9 cellular contexts compared by ENCODE assay signal in the genomic region with DNA sequence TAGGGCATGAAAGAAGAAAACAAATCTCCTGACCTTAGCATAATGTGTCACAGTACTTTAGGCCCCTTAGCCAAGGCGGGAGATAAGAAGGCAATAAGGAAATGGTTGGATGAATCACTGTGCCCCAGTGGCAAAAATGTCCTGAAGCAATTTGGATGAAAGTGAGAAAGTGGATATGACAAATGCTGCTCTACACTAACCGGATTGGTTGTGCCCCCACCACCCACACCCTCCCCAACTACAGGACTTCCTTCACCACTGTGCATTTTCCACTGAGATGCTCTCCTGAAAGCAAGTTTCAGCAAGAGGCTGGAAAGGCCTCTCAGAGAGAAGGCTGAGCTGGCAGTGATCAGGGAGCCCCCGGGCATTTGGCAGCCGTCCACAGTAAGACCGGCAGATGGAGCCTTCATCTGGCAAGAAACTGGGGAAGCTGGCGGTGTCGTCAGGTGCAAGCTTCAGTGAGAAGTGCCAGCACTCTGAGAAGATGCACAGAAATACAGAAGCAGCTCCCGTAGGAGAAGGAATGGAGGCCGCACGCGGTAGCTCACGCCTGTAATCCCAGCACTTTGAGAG.
DNase-seq lines count a peak whose midpoint lies in the region; ATAC-seq and TF ChIP-seq lines count a peak whose summit lies in the region.
"Had no signal": no experiment of that assay in that cellular context is flagged by ENCODE, and none has a peak within 500 bp of the region (broad histone marks: within the 10 kb centered on the region; RNA-seq: fewer than 3 reads in every experiment).

No MANE protein-coding gene starts in this region.

- ATAC-seq in activated CD4-positive, alpha-beta T cell treated with anti-CD3 and anti-CD28 coated beads for 36 hours, result peak; percentile 90
- peak; percentile 76 for ATAC-seq in left colon
- ATAC-seq in thoracic aorta (ENCODE audit: insufficient number of reproducible peaks, low FRiP score, low read depth), result peak; percentile 56
- no peak for ATAC-seq in GM18909 (IDR thresholded peaks at IDR 0.05; ENCODE audit: poor library complexity, unreplicated experiment)
- ATAC-seq in effector memory CD8-positive, alpha-beta T cell (replicated peaks), result no peak

- no peaks in the 10 kb centered on the region for H3K9me3 Mint-ChIP-seq in activated CD4-positive, alpha-beta T cell treated with anti-CD3 and anti-CD28 coated beads for 36 hours (ENCODE audit: low read depth)
- H3K9me3 Mint-ChIP-seq in effector memory CD8-positive, alpha-beta T cell, result no peaks in the 10 kb centered on the region

- H3K36me3 Mint-ChIP-seq in activated CD4-positive, alpha-beta T cell treated with anti-CD3 and anti-CD28 coated beads for 36 hours (ENCODE audit: low read depth), result peaks cover 3% of the 10 kb centered on the region
- no peaks in the 10 kb centered on the region for H3K36me3 Mint-ChIP-seq in effector memory CD8-positive, alpha-beta T cell (ENCODE audit: insufficient read depth)
- H3K36me3 Mint-ChIP-seq: CD4-positive, CD25-positive, alpha-beta regulatory T cell had no signal

- no peaks in the 10 kb centered on the region for H3K36me3 ChIP-seq in thoracic aorta

- no peaks in the 10 kb centered on the region for H3K27me3 ChIP-seq in thoracic aorta (replicated peaks; ENCODE audit: insufficient read depth)

- DNase-seq in activated CD4-positive, alpha-beta T cell treated with anti-CD3 and anti-CD28 coated beads for 36 hours, result peak; percentile 76
- no peak for DNase-seq in activated CD4-positive, alpha-beta T cell treated with anti-CD3 and anti-CD28 coated beads for 1 hour
- peak; percentile 95 for DNase-seq in NCI-H2171 treated with DMSO at 0.1 percent for 48 hours (lab: John Stamatoyannopoulos, UW)
- peak in 41 of 56 donors; percentile 6 to 69 (median 36) for DNase-seq in amygdala (lab: John Stamatoyannopoulos, UW)
- peak; percentile 64 to 75 for DNase-seq in left colon
- DNase-seq in thoracic aorta (ENCODE audit: low spot score), result no peak
- no peak for DNase-seq in effector memory CD8-positive, alpha-beta T cell
- DNase-seq: CD4-positive, CD25-positive, alpha-beta regulatory T cell had no signal

- no peaks in the 10 kb centered on the region for H3K27me3 Mint-ChIP-seq in activated CD4-positive, alpha-beta T cell treated with anti-CD3 and anti-CD28 coated beads for 36 hours
- no peaks in the 10 kb centered on the region for H3K27me3 Mint-ChIP-seq in effector memory CD8-positive, alpha-beta T cell
- H3K27me3 Mint-ChIP-seq: CD4-positive, CD25-positive, alpha-beta regulatory T cell had no signal

- H3K27ac ChIP-seq in thoracic aorta, result no peak overlapping the region

- peak overlapping the region; percentile 78 for H3K27ac Mint-ChIP-seq in activated CD4-positive, alpha-beta T cell treated with anti-CD3 and anti-CD28 coated beads for 36 hours
- H3K27ac Mint-ChIP-seq in effector memory CD8-positive, alpha-beta T cell, result no peak overlapping the region

- peaks cover 2 to 7% of the 10 kb centered on the region in 2 donors for H3K4me1 ChIP-seq in thoracic aorta (ENCODE audit: control insufficient read depth in 1 of 2, low read depth in 2 of 2)

- POLR2A ChIA-PET in activated CD4-positive, alpha-beta T cell treated with anti-CD3 and anti-CD28 coated beads for 36 hours (lab: Charles Lee), result interaction anchor here (1.0 kb wide), 1 partner anchor 65 kb away, joined by 3 read pairs; no protein-coding TSS in a partner anchor

- intact Hi-C loops in activated CD4-positive, alpha-beta T cell treated with anti-CD3 and anti-CD28 coated beads for 36 hours (cut with DNase I, micrococcal nuclease), result loop anchor here in 1 of 2 experiments (1.0 kb wide), 1 partner anchor 64 kb away; a partner anchor contains a TSS
- intact Hi-C loops in left colon (cut with DNase I, micrococcal nuclease), result no loop called here

- H3K4me1 Mint-ChIP-seq in activated CD4-positive, alpha-beta T cell treated with anti-CD3 and anti-CD28 coated beads for 36 hours, result peaks cover 19% of the 10 kb centered on the region
- no peaks in the 10 kb centered on the region for H3K4me1 Mint-ChIP-seq in effector memory CD8-positive, alpha-beta T cell (ENCODE audit: low read depth in 2 of 2)

- no peak for TF ChIP-seq CTCF in thoracic aorta (IDR thresholded peaks at IDR 0.05)

- no peak overlapping the region for H3K4me3 ChIP-seq in thoracic aorta

- CTCF ChIA-PET in activated CD4-positive, alpha-beta T cell treated with anti-CD3 and anti-CD28 coated beads for 36 hours (lab: Charles Lee), result interaction anchor here (0.7 to 0.8 kb wide), 2 partner anchors 27 to 485 kb away, joined by 3 to 4 read pairs; no protein-coding TSS in a partner anchor

- no peaks in the 10 kb centered on the region for H3K9me3 ChIP-seq in thoracic aorta

- no peak overlapping the region for H3K4me3 Mint-ChIP-seq in activated CD4-positive, alpha-beta T cell treated with anti-CD3 and anti-CD28 coated beads for 36 hours
- no peak overlapping the region for H3K4me3 Mint-ChIP-seq in effector memory CD8-positive, alpha-beta T cell
- H3K4me3 Mint-ChIP-seq: CD4-positive, CD25-positive, alpha-beta regulatory T cell had no signal

Comparison
In these comparisons a context has a peak if more than half of its experiments do, and no peak if none do; other contexts are left out.
1. DNase-seq: peak in activated CD4-positive, alpha-beta T cell treated with anti-CD3 and anti-CD28 coated beads for 36 hours (single experiment), NCI-H2171 treated with DMSO at 0.1 percent for 48 hours (single experiment), amygdala (41 of 56) and left colon (2 of 2); none in activated CD4-positive, alpha-beta T cell treated with anti-CD3 and anti-CD28 coated beads for 1 hour (single experiment), thoracic aorta (single experiment) and effector memory CD8-positive, alpha-beta T cell (0 of 3).
2. ATAC-seq: peak in activated CD4-positive, alpha-beta T cell treated with anti-CD3 and anti-CD28 coated beads for 36 hours (single experiment), left colon (single experiment) and thoracic aorta (single experiment); none in GM18909 (single experiment) and effector memory CD8-positive, alpha-beta T cell (single experiment).